8 cellular contexts compared by ENCODE assay signal in genomic region chrX:9566150-9566621, GRCh38.
DNase-seq lines count a peak whose midpoint lies in the region; ATAC-seq, FAIRE-seq and TF ChIP-seq lines count a peak whose summit lies in the region.

No MANE protein-coding gene starts in this region.

- H3K4me3 ChIP-seq in A549 = no peak overlapping the region

- TF ChIP-seq POLR2A in A549 (IDR thresholded peaks at IDR 0.05; ENCODE audit: low read length) = no peak

- no peak for TF ChIP-seq EP300 in A549 (IDR thresholded peaks at IDR 0.05)

- no peak overlapping the region for H2AK5ac ChIP-seq in H9 (ENCODE audit: insufficient read length, low read length)

- H3K56ac ChIP-seq in H9 (ENCODE audit: insufficient read length, low read depth, low read length) = no peak overlapping the region

- 3% methylated on average over 6 of the region's 6 CpGs for WGBS in A549 (ENCODE audit: missing lambda C conversion rate)
- no CpG with 5 or more reads among the region's 6 CpGs for WGBS in H9 (ENCODE audit: extremely low coverage, insufficient read length, low lambda C conversion rate)

- peak overlapping the region; percentile 83 for H3K4me2 ChIP-seq in A549
- no peak overlapping the region for H3K4me2 ChIP-seq in H9 (ENCODE audit: insufficient read depth, insufficient read length, low read length)

- H3K4me3 Mint-ChIP-seq in activated naive CD4-positive, alpha-beta T cell treated with anti-CD3 and anti-CD28 coated beads, Interleukin-2, amount 50 U/mL, for 24 hours = peak overlapping the region; percentile 40
- no peak overlapping the region for H3K4me3 Mint-ChIP-seq in H9

- POLR2A ChIA-PET in A549 (lab: Yijun Ruan, JAX) = no interaction called here

- no peak overlapping the region for H3T11ph ChIP-seq in H9 (ENCODE audit: low read length)

- no peak for TF ChIP-seq CTCF in A549 (IDR thresholded peaks at IDR 0.05)
- no peak for TF ChIP-seq CTCF in H9 (conservative IDR thresholded peaks at IDR 0.05)
- no peak for TF ChIP-seq CTCF in D721Med (IDR thresholded peaks at IDR 0.05; ENCODE audit: insufficient read depth, missing control alignments)

- ATAC-seq in A549 (peak; percentile 78 to 84; a peak in 4 of 6 replicates), HG03159 (IDR thresholded peaks at IDR 0.05; ENCODE audit: unreplicated experiment) (no peak)
- peak; percentile 66 for ATAC-seq in stimulated activated naive CD8-positive, alpha-beta T cell treated with anti-CD3 and anti-CD28 coated beads, Interleukin-15, Interleukin-2, amounts not matched to agents 100 U/mL and 50 U/mL, for 24 hours

- peaks cover 24% of the 10 kb centered on the region for H3K4me1 Mint-ChIP-seq in activated naive CD4-positive, alpha-beta T cell treated with anti-CD3 and anti-CD28 coated beads, Interleukin-2, amount 50 U/mL, for 24 hours
- H3K4me1 Mint-ChIP-seq in H9 = peaks cover 3% of the 10 kb centered on the region in 2 experiments; a peak in 2 of 4 replicates

- CTCF ChIA-PET in A549 (lab: Yijun Ruan, JAX) = interaction anchor here (0.8 to 1.3 kb wide), 2 partner anchors 11 to 609 kb away, joined by 3 read pairs; no protein-coding TSS in a partner anchor

- H3K27ac Mint-ChIP-seq in activated naive CD4-positive, alpha-beta T cell treated with anti-CD3 and anti-CD28 coated beads, Interleukin-2, amount 50 U/mL, for 24 hours = no peak overlapping the region
- peak overlapping the region in 1 of 3 experiments; percentile 15; a peak in 1 of 7 replicates for H3K27ac Mint-ChIP-seq in H9

- no peak overlapping the region for H4K91ac ChIP-seq in H9 (ENCODE audit: insufficient read length, low read depth, low read length)

- no peak overlapping the region for H3K23ac ChIP-seq in H9 (ENCODE audit: insufficient read length, low read depth, low read length)

- no peaks in the 10 kb centered on the region for H3K79me1 ChIP-seq in H9 (ENCODE audit: insufficient read depth, low read depth, low read length, poor library complexity, severe bottlenecking)

- no peak overlapping the region for H3K18ac ChIP-seq in H9 (ENCODE audit: insufficient read length, low read depth, low read length)

- no peak overlapping the region for H2BK15ac ChIP-seq in H9 (ENCODE audit: low read depth, low read length)

- no peak overlapping the region for H4K8ac ChIP-seq in H9 (replicated peaks; ENCODE audit: insufficient read length, low read depth, low read length)

- H3K9ac ChIP-seq in H9 (ENCODE audit: extremely low read depth, insufficient read length, low read length) = no peak overlapping the region

- DNase-seq in A549 (ENCODE audit: low read depth in 1 of 2, low spot score in 1 of 2) (peak; percentile 41 to 69), HS-5 (ENCODE audit: low read depth) (peak; percentile 61), hepatic stellate cell (ENCODE audit: low spot score) (peak; percentile 72), H9 (no peak), D721Med (ENCODE audit: insufficient read length, low spot score) (no peak)
- DNase-seq in stimulated activated naive CD8-positive, alpha-beta T cell treated with anti-CD3 and anti-CD28 coated beads, Interleukin-15, Interleukin-2, amounts not matched to agents 100 U/mL and 50 U/mL, for 24 hours = no peak

- H3K4me1 ChIP-seq in A549 (peaks cover 40% of the 10 kb centered on the region), H9 (ENCODE audit: insufficient read depth, low read length) (peaks cover 2% of the 10 kb centered on the region)

- H4K5ac ChIP-seq in H9 (ENCODE audit: insufficient read length, low read depth, low read length) = no peak overlapping the region

- no peak overlapping the region for H3K4ac ChIP-seq in H9 (ENCODE audit: low read depth, low read length)

- peaks cover 2% of the 10 kb centered on the region for H3K36me3 Mint-ChIP-seq in activated naive CD4-positive, alpha-beta T cell treated with anti-CD3 and anti-CD28 coated beads, Interleukin-2, amount 50 U/mL, for 24 hours
- H3K36me3 Mint-ChIP-seq in H9 (ENCODE audit: insufficient read depth in 1 of 3, low read depth in 3 of 3) = peaks cover 2 to 14% (median 11%) of the 10 kb centered on the region in 3 experiments; a peak in 2 of 7 replicates

- H3K9me3 ChIP-seq in A549 = no peaks in the 10 kb centered on the region
- no peaks in the 10 kb centered on the region for H3K9me3 ChIP-seq in H9 (ENCODE audit: control insufficient read depth, low read depth, low read length)

- no peak overlapping the region for H2BK12ac ChIP-seq in H9 (ENCODE audit: insufficient read length, low read depth, low read length)

- H4K20me1 ChIP-seq in H9 (ENCODE audit: control insufficient read depth, insufficient read depth, insufficient read length) = no peaks in the 10 kb centered on the region

- peaks cover 1% of the 10 kb centered on the region; the same call in 1 of the 2 replicates for H3K79me2 ChIP-seq in H9 (ENCODE audit: insufficient read depth, low read length)

- H2AFZ ChIP-seq in H9 (ENCODE audit: low read length) = no peak overlapping the region

- H3K27me3 ChIP-seq in H9 (ENCODE audit: insufficient read depth, low read length) = no peaks in the 10 kb centered on the region

- H3K14ac ChIP-seq in H9 (ENCODE audit: insufficient read depth, low read length) = no peak overlapping the region

- H3K27ac ChIP-seq in A549 (peak overlapping the region; percentile 3 to 74; a peak in 4 of 6 replicates), H9 (ENCODE audit: insufficient read length, low read depth, low read length) (no peak overlapping the region)

- no peaks in the 10 kb centered on the region for H3K9me3 Mint-ChIP-seq in activated naive CD4-positive, alpha-beta T cell treated with anti-CD3 and anti-CD28 coated beads, Interleukin-2, amount 50 U/mL, for 24 hours
- peaks cover 0 to 30% of the 10 kb centered on the region in 2 experiments; a peak in 3 of 5 replicates for H3K9me3 Mint-ChIP-seq in H9

- no peak overlapping the region for H2BK5ac ChIP-seq in H9 (ENCODE audit: insufficient read length, low read length)

- no peak for TF ChIP-seq RAD21 in A549 (conservative IDR thresholded peaks at IDR 0.05 in 1 of 2, IDR thresholded peaks at IDR 0.05 in 1 of 2)

- H3K27me3 Mint-ChIP-seq in activated naive CD4-positive, alpha-beta T cell treated with anti-CD3 and anti-CD28 coated beads, Interleukin-2, amount 50 U/mL, for 24 hours = no peaks in the 10 kb centered on the region
- H3K27me3 Mint-ChIP-seq in H9 (ENCODE audit: low read depth) = no peaks in the 10 kb centered on the region

- no peak overlapping the region for H2BK20ac ChIP-seq in H9 (ENCODE audit: low read depth, low read length, poor library complexity, severe bottlenecking)

- no peaks in the 10 kb centered on the region for H3K23me2 ChIP-seq in H9 (ENCODE audit: insufficient read length, low read depth, low read length, poor library complexity, severe bottlenecking)

- no peak overlapping the region for H2BK120ac ChIP-seq in H9 (ENCODE audit: low read depth, low read length, poor library complexity, severe bottlenecking)

- FAIRE-seq in A549 (lab: Jason Lieb, UNC) (peak; percentile 72), D721Med (lab: Jason Lieb, UNC) (no peak)

TF ChIP-seq in A549, 52 proteins besides CTCF, POLR2A, EP300 and RAD21 (continues in another document):
- TF ChIP-seq RCOR1 (IDR thresholded peaks at IDR 0.05; ENCODE audit: low read depth, low read length) = no peak
- TF ChIP-seq NFE2L2 (conservative IDR thresholded peaks at IDR 0.05; ENCODE audit: low read length) = no peak
- no peak for TF ChIP-seq ZSCAN20 (CRISPR knock-in tag; IDR thresholded peaks at IDR 0.05)
- TF ChIP-seq, protein P1, sequence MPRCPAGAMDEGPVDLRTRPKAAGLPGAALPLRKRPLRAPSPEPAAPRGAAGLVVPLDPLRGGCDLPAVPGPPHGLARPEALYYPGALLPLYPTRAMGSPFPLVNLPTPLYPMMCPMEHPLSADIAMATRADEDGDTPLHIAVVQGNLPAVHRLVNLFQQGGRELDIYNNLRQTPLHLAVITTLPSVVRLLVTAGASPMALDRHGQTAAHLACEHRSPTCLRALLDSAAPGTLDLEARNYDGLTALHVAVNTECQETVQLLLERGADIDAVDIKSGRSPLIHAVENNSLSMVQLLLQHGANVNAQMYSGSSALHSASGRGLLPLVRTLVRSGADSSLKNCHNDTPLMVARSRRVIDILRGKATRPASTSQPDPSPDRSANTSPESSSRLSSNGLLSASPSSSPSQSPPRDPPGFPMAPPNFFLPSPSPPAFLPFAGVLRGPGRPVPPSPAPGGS (IDR thresholded peaks at IDR 0.05) = no peak
- TF ChIP-seq EHF (CRISPR knock-in tag; IDR thresholded peaks at IDR 0.05) = no peak
- no peak for TF ChIP-seq HDAC2 (IDR thresholded peaks at IDR 0.05)
- TF ChIP-seq RNF2 (IDR thresholded peaks at IDR 0.05; ENCODE audit: borderline replicate concordance, low read depth) = no peak
- TF ChIP-seq E2F6 (IDR thresholded peaks at IDR 0.05; ENCODE audit: borderline replicate concordance, low read depth) = no peak
- no peak for TF ChIP-seq SREBF2 (IDR thresholded peaks at IDR 0.05)
- TF ChIP-seq, protein P2, sequence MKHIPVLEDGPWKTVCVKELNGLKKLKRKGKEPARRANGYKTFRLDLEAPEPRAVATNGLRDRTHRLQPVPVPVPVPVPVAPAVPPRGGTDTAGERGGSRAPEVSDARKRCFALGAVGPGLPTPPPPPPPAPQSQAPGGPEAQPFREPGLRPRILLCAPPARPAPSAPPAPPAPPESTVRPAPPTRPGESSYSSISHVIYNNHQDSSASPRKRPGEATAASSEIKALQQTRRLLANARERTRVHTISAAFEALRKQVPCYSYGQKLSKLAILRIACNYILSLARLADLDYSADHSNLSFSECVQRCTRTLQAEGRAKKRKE (CRISPR knock-in tag; IDR thresholded peaks at IDR 0.05; ENCODE audit: low read depth) = no peak
- peak; percentile 32 for TF ChIP-seq JUNB (IDR thresholded peaks at IDR 0.05)
- no peak for TF ChIP-seq PBX3 (IDR thresholded peaks at IDR 0.05)
- TF ChIP-seq FOSL2 (IDR thresholded peaks at IDR 0.05) = no peak
- 0 out of 2 replicates have a peak, but pooled peaks have one; percentile 7 for TF ChIP-seq FOSL2 (CRISPR knock-in tag; IDR thresholded peaks at IDR 0.05)
- no peak for TF ChIP-seq ESRRA (IDR thresholded peaks at IDR 0.05; ENCODE audit: borderline replicate concordance, low read length)

Comparison
In these comparisons a context has a peak if more than half of its experiments do, and no peak if none do; other contexts are left out.
1. DNase-seq: peak in A549 (2 of 2), HS-5 (single experiment) and hepatic stellate cell (single experiment); none in stimulated activated naive CD8-positive, alpha-beta T cell treated with anti-CD3 and anti-CD28 coated beads, Interleukin-15, Interleukin-2, amounts not matched to agents 100 U/mL and 50 U/mL, for 24 hours (single experiment), H9 (single experiment) and D721Med (single experiment).